8 cellular contexts compared by ENCODE assay signal in genomic region chr11:125123947-125124633, GRCh38. TPM values are rescaled to one million over a fixed set of nuclear protein-coding genes. Genes with fewer than 3 reads are reported as not detected.
DNase-seq lines count a peak whose midpoint lies in the region; ATAC-seq, FAIRE-seq and TF ChIP-seq lines count a peak whose summit lies in the region.

No MANE protein-coding gene starts in this region.

- H3K27ac ChIP-seq in Panc1 (ENCODE audit: low read length) (no peak overlapping the region), brain microvascular endothelial cell (no peak overlapping the region)

- H3K4me1 ChIP-seq in Panc1 (ENCODE audit: control insufficient read depth, insufficient read depth, low read length): no peaks in the 10 kb centered on the region

- H3K27me3 ChIP-seq in Panc1 (ENCODE audit: control insufficient read depth, insufficient read depth, low read length) (peaks cover 11% of the 10 kb centered on the region; the same call in 1 of the 2 replicates), brain microvascular endothelial cell (replicated peaks) (no peaks in the 10 kb centered on the region)

- in situ Hi-C loops in Panc1 (cut with HindIII; ENCODE audit: low pct_unique_long_range_greater_than_20kb, low sequenced_read_pairs) (no loop called here), brain microvascular endothelial cell (cut with HindIII; ENCODE audit: low pct_ligation_motif_present, low sequenced_read_pairs) (no loop called here)

- ATAC-seq in HG03521 (IDR thresholded peaks at IDR 0.05; ENCODE audit: unreplicated experiment) (peak; percentile 90), Panc1 (peak; percentile 79)

- H3K4me3 ChIP-seq in Panc1 (ENCODE audit: low read depth in 2 of 2, low read length in 2 of 2) (no peak overlapping the region), brain microvascular endothelial cell (ENCODE audit: low read depth, low read length) (no peak overlapping the region)

- FAIRE-seq in GM18507 (lab: Jason Lieb, UNC): peak; percentile 84
- no peak for FAIRE-seq in GM12891 (lab: Jason Lieb, UNC)

- intact Hi-C loops in Panc1 (cut with micrococcal nuclease; ENCODE audit: unreplicated experiment): no loop called here

- TF ChIP-seq CTCF in AG09319 (IDR thresholded peaks at IDR 0.05; ENCODE audit: low read depth, low read length) (peak; percentile 58), Panc1 (IDR thresholded peaks at IDR 0.05) (peak; percentile 71), brain microvascular endothelial cell (IDR thresholded peaks at IDR 0.05; ENCODE audit: low read depth, low read length, missing control alignments) (peak; percentile 77)

- H3K36me3 ChIP-seq in Panc1 (ENCODE audit: control insufficient read depth, insufficient read depth, low read length) (no peaks in the 10 kb centered on the region), brain microvascular endothelial cell (replicated peaks) (no peaks in the 10 kb centered on the region)

- DNase-seq in AG09319 (ENCODE audit: extremely low read depth, low read depth): peak; percentile 23
- no peak for DNase-seq in GM18507 (ENCODE audit: extremely low spot score, insufficient read length, low read depth)
- no peak for DNase-seq in Panc1 (ENCODE audit: low read depth, low spot score)
- peak; percentile 35 for DNase-seq in brain microvascular endothelial cell
- peak; percentile 70 for DNase-seq in left kidney (ENCODE audit: low read depth, low spot score)
- peak; percentile 14 for DNase-seq in stimulated activated naive CD4-positive, alpha-beta T cell treated with Interleukin-2 at 50 U/mL for 16 hours (lab: John Stamatoyannopoulos, UW)
- no peak for DNase-seq in GM12891 (ENCODE audit: insufficient read length, low spot score)

- CTCF ChIA-PET in Panc1 (lab: Charles Lee): interaction anchor here (0.6 to 1.6 kb wide), 4 partner anchors 12 to 392 kb away, joined by 3 to 7 read pairs (median 6); partner anchors contain the start of gene TMEM218

- no peaks in the 10 kb centered on the region for H3K9me3 ChIP-seq in Panc1 (ENCODE audit: control insufficient read depth, insufficient read depth, low read depth, low read length)

- TF ChIP-seq POLR2A in GM12891 (IDR thresholded peaks at IDR 0.05; ENCODE audit: low read depth, low read length): no peak

- POLR2A ChIA-PET in Panc1 (lab: Charles Lee): interaction anchor here (0.6 kb wide), 1 partner anchor 1981 kb away, joined by 6 read pairs; no protein-coding TSS in a partner anchor

- BruUV-seq in Panc1 (replicated peaks; lab: Mats Ljungman, UMichigan): no TSS peak

TF ChIP-seq in GM12891, 5 proteins besides CTCF, POLR2A, EP300 and RAD21:
- TF ChIP-seq SPI1 (IDR thresholded peaks at IDR 0.05; ENCODE audit: low read depth, low read length) (no peak), TAF1 (IDR thresholded peaks at IDR 0.05; ENCODE audit: low read depth, low read length) (no peak)
TF ChIP-seq in GM12891: peak in this region for 0.

RNA-seq across cellular contexts. Expression of gene TMEM218, which starts 12.7 kb away (rescaled TPM):
- 26.8 TPM for total RNA-seq in Panc1 (2021; ENCODE audit: unreplicated experiment)
- polyA plus RNA-seq in Panc1 (2012; ENCODE audit: insufficient read length): 29.3 TPM
- 19.0 TPM for polyA plus RNA-seq in GM12891 (2012; ENCODE audit: low read depth, missing spikeins)

RNA-seq across cellular contexts. Expression of gene PKNOX2, which starts 40.5 kb away (rescaled TPM):
- not detected for total RNA-seq in Panc1 (2021; ENCODE audit: unreplicated experiment)
- polyA plus RNA-seq in Panc1 (2012; ENCODE audit: insufficient read length): 0.07 TPM
- not detected for polyA plus RNA-seq in GM12891 (2012; ENCODE audit: low read depth, missing spikeins)

Comparison
In these comparisons a context has a peak if more than half of its experiments do, and no peak if none do; other contexts are left out.
1. DNase-seq: peak in AG09319 (single experiment), brain microvascular endothelial cell (single experiment), left kidney (single experiment) and stimulated activated naive CD4-positive, alpha-beta T cell treated with Interleukin-2 at 50 U/mL for 16 hours (single experiment); none in GM18507 (single experiment), Panc1 (single experiment) and GM12891 (single experiment).
2. Peak in every context shown above with its lines, with median percentiles within 50 percentile points of each other: CTCF ChIP-seq.